In genomic region chr1:156608981-156609380, GRCh38 we compare ENCODE assay signal across 8 cellular contexts. TPM values are rescaled to one million over a fixed set of nuclear protein-coding genes. Genes with fewer than 3 reads are reported as not detected.
DNase-seq lines count a peak whose midpoint lies in the region; ATAC-seq and TF ChIP-seq lines count a peak whose summit lies in the region.

No MANE protein-coding gene starts in this region.

- H3K9me3 Mint-ChIP-seq in stimulated activated naive CD8-positive, alpha-beta T cell treated with anti-CD3 and anti-CD28 coated beads, Interleukin-15, amount 100 ng/mL, for 72 hours: no peaks in the 10 kb centered on the region

- no peak for TF ChIP-seq CTCF in ovary (IDR thresholded peaks at IDR 0.05)

- peak overlapping the region in 1 of 2 donors; percentile 21 for H3K4me3 Mint-ChIP-seq in stimulated activated naive CD8-positive, alpha-beta T cell treated with anti-CD3 and anti-CD28 coated beads, Interleukin-15, amount 100 ng/mL, for 72 hours

- no peak overlapping the region for H3K27ac ChIP-seq in ovary

- H3K4me3 ChIP-seq in ovary: no peak overlapping the region

- H3K27me3 Mint-ChIP-seq in stimulated activated naive CD8-positive, alpha-beta T cell treated with anti-CD3 and anti-CD28 coated beads, Interleukin-15, amount 100 ng/mL, for 72 hours: peaks cover 20% of the 10 kb centered on the region

- intact Hi-C loops in ovary (cut with DNase I): loop anchor here in 3 of 4 donors (5.0 to 10.0 kb wide), 3 partner anchors 124 to 224 kb away; no protein-coding TSS in a partner anchor

- H3K4me1 ChIP-seq in ovary (ENCODE audit: insufficient read depth): no peaks in the 10 kb centered on the region

- no peaks in the 10 kb centered on the region for H3K27me3 ChIP-seq in ovary

- ATAC-seq in stimulated activated naive CD8-positive, alpha-beta T cell treated with anti-CD3 and anti-CD28 coated beads, Interleukin-15, amount 100 ng/mL, for 72 hours: peak; percentile 90

- DNase-seq in DMS53 (lab: John Stamatoyannopoulos, UW) (peak; percentile 83), HT-29 (ENCODE audit: low spot score) (peak; percentile 78), RPMI8226 (peak; percentile 81), iPS-NIHi7 (ENCODE audit: extremely low spot score) (peak; percentile 48), ovary (no peak), middle frontal gyrus (ENCODE audit: extremely low spot score, low spot score) (no peak)
- DNase-seq in activated naive CD4-positive, alpha-beta T cell (lab: John Stamatoyannopoulos, UW): peak in 3 of 4 experiments; percentile 18 to 46 (median 35)
- DNase-seq in stimulated activated naive CD8-positive, alpha-beta T cell treated with anti-CD3 and anti-CD28 coated beads, Interleukin-15, amount 100 ng/mL, for 72 hours: peak; percentile 62 to 66

- H3K9me3 ChIP-seq in ovary: no peaks in the 10 kb centered on the region

- no peak for TF ChIP-seq POLR2A in ovary (IDR thresholded peaks at IDR 0.05)

- H3K27ac Mint-ChIP-seq in stimulated activated naive CD8-positive, alpha-beta T cell treated with anti-CD3 and anti-CD28 coated beads, Interleukin-15, amount 100 ng/mL, for 72 hours: no peak overlapping the region

- peaks cover 20% of the 10 kb centered on the region for H3K4me1 Mint-ChIP-seq in stimulated activated naive CD8-positive, alpha-beta T cell treated with anti-CD3 and anti-CD28 coated beads, Interleukin-15, amount 100 ng/mL, for 72 hours

- no peaks in the 10 kb centered on the region for H3K36me3 ChIP-seq in ovary

- 30 to 37% (median 34%) methylated on average over 6 of the region's 6 CpGs for WGBS in ovary, 3 donors

- TF ChIP-seq EP300 in ovary (IDR thresholded peaks at IDR 0.05): no peak

RNA-seq across cellular contexts. Expression of gene GPATCH4, which starts 7.7 kb away (rescaled TPM):
- total RNA-seq in HT-29 (2014; rRNA removed; shearing (Covaris generic)): 19.4 and 28.8 TPM in 2 replicates
- 10 to 100 TPM; 11.1 to 45.1 (median 22.8) TPM for total RNA-seq in ovary
- 10 to 100 TPM; 10.0 to 22.0 TPM for polyA plus RNA-seq in ovary

RNA-seq across cellular contexts. Expression of gene HAPLN2, which starts 10.2 kb away (rescaled TPM):
- 0.10 TPM in 1 of 2 replicates, not detected in the other for total RNA-seq in HT-29 (2014; rRNA removed; shearing (Covaris generic))
- total RNA-seq in ovary: 1 to 10 TPM in 5 of 7 donors, under 1 TPM in 2; 0.30 to 1.9 (median 1.2) TPM
- 1 to 10 TPM in 1 of 2 donors, not detected in 1; 1.1 TPM for polyA plus RNA-seq in ovary

RNA-seq across cellular contexts. Expression of gene NAXE, which starts 17.4 kb away (rescaled TPM):
- 206 and 220 TPM in 2 replicates for total RNA-seq in HT-29 (2014; rRNA removed; shearing (Covaris generic))
- 10 to 100 TPM; 43.5 to 85.4 (median 65.4) TPM for total RNA-seq in ovary
- polyA plus RNA-seq in ovary: 10 to 100 TPM; 57.8 to 75.0 TPM

RNA-seq across cellular contexts. Expression of gene TTC24, which starts 29.5 kb away (rescaled TPM):
- not detected in 2 replicates for total RNA-seq in HT-29 (2014; rRNA removed; shearing (Covaris generic))
- under 1 TPM in 1 of 7 donors, not detected in 6; 0.15 TPM for total RNA-seq in ovary
- polyA plus RNA-seq in ovary: under 1 TPM in 1 of 2 donors, not detected in 1; 0.12 TPM

RNA-seq across cellular contexts. Expression of gene BCAN, which starts 32.9 kb away (rescaled TPM):
- total RNA-seq in HT-29 (2014; rRNA removed; shearing (Covaris generic)): not detected in 2 replicates
- total RNA-seq in ovary: 1 to 10 TPM in 2 of 7 donors, under 1 TPM in 2, not detected in 3; 0.20 to 2.2 (median 1.0) TPM
- under 1 TPM; 0.11 to 0.43 TPM for polyA plus RNA-seq in ovary

Comparison
In these comparisons a context has a peak if more than half of its experiments do, and no peak if none do; other contexts are left out.
1. DNase-seq: peak in DMS53 (single experiment), HT-29 (single experiment), RPMI8226 (single experiment), activated naive CD4-positive, alpha-beta T cell (3 of 4), iPS-NIHi7 (single experiment) and stimulated activated naive CD8-positive, alpha-beta T cell treated with anti-CD3 and anti-CD28 coated beads, Interleukin-15, amount 100 ng/mL, for 72 hours (2 of 2); none in ovary (0 of 5) and middle frontal gyrus (single experiment).